8 cellular contexts compared by ENCODE assay signal in genomic region chr12:98503343-98503592, GRCh38. TPM values are rescaled to one million over a fixed set of nuclear protein-coding genes. Genes with fewer than 3 reads are reported as not detected.
DNase-seq lines count a peak whose midpoint lies in the region; ATAC-seq and TF ChIP-seq lines count a peak whose summit lies in the region.

No MANE protein-coding gene starts in this region.

- peak overlapping the region; percentile 99 for H3K27ac ChIP-seq in left ventricle myocardium inferior (replicated peaks)
- peak overlapping the region; percentile 87 for H3K27ac ChIP-seq in urinary bladder (ENCODE audit: low read depth)

- WGBS in urinary bladder, result under 1% methylated on average over 16 of the region's 16 CpGs

- intact Hi-C loops in left ventricle myocardium inferior (cut with micrococcal nuclease), result no loop called here

- H3K9me3 Mint-ChIP-seq in T-cell, result no peaks in the 10 kb centered on the region
- H3K9me3 Mint-ChIP-seq in progenitor cell of endocrine pancreas (ENCODE audit: low read depth), result no peaks in the 10 kb centered on the region

- H3K27me3 ChIP-seq in GM06990 (replicated peaks; ENCODE audit: control insufficient read depth, insufficient read depth, low read length) (no peaks in the 10 kb centered on the region), left ventricle myocardium inferior (ENCODE audit: low read depth) (no peaks in the 10 kb centered on the region)

- ATAC-seq in T-cell (replicated peaks in 1 of 4), result peak; percentile 65 to 72 (median 68)

- no peaks in the 10 kb centered on the region for H3K9me3 ChIP-seq in left ventricle myocardium inferior (replicated peaks)

- POLR2A ChIA-PET in HEK293T (lab: Yijun Ruan, JAX), result interaction anchor here (0.8 to 1.0 kb wide), 3 partner anchors 10 to 12 kb away, joined by 4 read pairs; partner anchors contain the start of gene TMPO
- POLR2A ChIA-PET in T-cell (lab: Charles Lee), result interaction anchor here in 1 of 2 donors (0.5 to 1.0 kb wide), 2 partner anchors 11 to 76 kb away, joined by 3 read pairs; no protein-coding TSS in a partner anchor

- DNase-seq in GM06990 (ENCODE audit: extremely low read depth, insufficient read length) (peak; percentile 87), HEK293T (ENCODE audit: extremely low spot score) (peak; percentile 74), NAMALWA (ENCODE audit: low spot score) (peak; percentile 95), T-cell (peak; percentile 64 to 86 (median 80)), amygdala (lab: John Stamatoyannopoulos, UW) (peak in 55 of 56 donors; percentile 13 to 95 (median 81)), left ventricle myocardium inferior (peak; percentile 85), progenitor cell of endocrine pancreas (ENCODE audit: low spot score, unreplicated experiment) (peak; percentile 88)

- peak overlapping the region; percentile 85 for H3K4me3 ChIP-seq in GM06990 (replicated peaks; ENCODE audit: low read depth, low read length)
- H3K4me3 ChIP-seq in left ventricle myocardium inferior, result peak overlapping the region; percentile 72
- peak overlapping the region; percentile 46 for H3K4me3 ChIP-seq in urinary bladder (ENCODE audit: low read depth, low read length)

- peak overlapping the region; percentile 99 for H3K27ac Mint-ChIP-seq in T-cell
- peak overlapping the region; percentile 99 for H3K27ac Mint-ChIP-seq in progenitor cell of endocrine pancreas

- H3K27me3 Mint-ChIP-seq in T-cell (peaks cover 0 to 6% of the 10 kb centered on the region in 2 donors), progenitor cell of endocrine pancreas (no peaks in the 10 kb centered on the region)

- H3K4me3 Mint-ChIP-seq in T-cell (peak overlapping the region; percentile 92 to 96 (median 92)), progenitor cell of endocrine pancreas (ENCODE audit: low read depth) (peak overlapping the region; percentile 89)

- H3K4me1 Mint-ChIP-seq in T-cell (peaks cover 22 to 30% (median 24%) of the 10 kb centered on the region in 3 donors), progenitor cell of endocrine pancreas (ENCODE audit: low read depth) (peaks cover 10% of the 10 kb centered on the region)

- H3K36me3 ChIP-seq in GM06990 (ENCODE audit: control insufficient read depth, insufficient read depth, low read length) (no peaks in the 10 kb centered on the region), left ventricle myocardium inferior (no peaks in the 10 kb centered on the region), urinary bladder (ENCODE audit: insufficient read depth) (no peaks in the 10 kb centered on the region)

- H3K36me3 Mint-ChIP-seq in T-cell, result peaks cover 3% of the 10 kb centered on the region
- H3K36me3 Mint-ChIP-seq in progenitor cell of endocrine pancreas (ENCODE audit: insufficient read depth), result peaks cover 3% of the 10 kb centered on the region

- H3K4me1 ChIP-seq in left ventricle myocardium inferior, result peaks cover 9% of the 10 kb centered on the region
- H3K4me1 ChIP-seq in urinary bladder (ENCODE audit: insufficient read depth), result no peaks in the 10 kb centered on the region

- TF ChIP-seq CTCF in GM06990 (IDR thresholded peaks at IDR 0.05; ENCODE audit: insufficient read depth, low read length, poor library complexity, severe bottlenecking), result no peak
- TF ChIP-seq CTCF in left ventricle myocardium inferior (IDR thresholded peaks at IDR 0.05; ENCODE audit: borderline replicate concordance), result no peak
- no peak for TF ChIP-seq CTCF in progenitor cell of endocrine pancreas (IDR thresholded peaks at IDR 0.05; ENCODE audit: unreplicated experiment)

- CTCF ChIA-PET in HEK293T (lab: Yijun Ruan, JAX), result interaction anchor here (1.1 kb wide), 1 partner anchor 12 kb away, joined by 3 read pairs; no protein-coding TSS in a partner anchor
- CTCF ChIA-PET in T-cell (lab: Charles Lee), result interaction anchor here (0.6 to 1.1 kb wide), 4 partner anchors 11 to 151 kb away, joined by 3 to 5 read pairs (median 4); no protein-coding TSS in a partner anchor

TF ChIP-seq in HEK293T, 16 proteins besides CTCF, POLR2A, EP300 and RAD21:
- TF ChIP-seq ELF4 (IDR thresholded peaks at IDR 0.05), result no peak
- TF ChIP-seq, protein P1, sequence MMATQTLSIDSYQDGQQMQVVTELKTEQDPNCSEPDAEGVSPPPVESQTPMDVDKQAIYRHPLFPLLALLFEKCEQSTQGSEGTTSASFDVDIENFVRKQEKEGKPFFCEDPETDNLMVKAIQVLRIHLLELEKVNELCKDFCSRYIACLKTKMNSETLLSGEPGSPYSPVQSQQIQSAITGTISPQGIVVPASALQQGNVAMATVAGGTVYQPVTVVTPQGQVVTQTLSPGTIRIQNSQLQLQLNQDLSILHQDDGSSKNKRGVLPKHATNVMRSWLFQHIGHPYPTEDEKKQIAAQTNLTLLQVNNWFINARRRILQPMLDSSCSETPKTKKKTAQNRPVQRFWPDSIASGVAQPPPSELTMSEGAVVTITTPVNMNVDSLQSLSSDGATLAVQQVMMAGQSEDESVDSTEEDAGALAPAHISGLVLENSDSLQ (IDR thresholded peaks at IDR 0.05), result peak; percentile 48
TF ChIP-seq in HEK293T: peak in this region for 1.

RNA-seq across cellular contexts. Expression of gene TMPO, which starts 12.1 kb away (rescaled TPM):
- total RNA-seq in T-cell (100 to 1,000 TPM; 101 to 143 (median 129) TPM), left ventricle myocardium inferior (16.9 TPM), progenitor cell of endocrine pancreas (191 and 203 TPM in 2 replicates), urinary bladder (220 TPM)
- polyA plus RNA-seq in urinary bladder, result 25.5 TPM

Comparison
In these comparisons a context has a peak if more than half of its experiments do, and no peak if none do; other contexts are left out.
1. Peak in every context shown above with its lines: DNase-seq, ATAC-seq, H3K4me3 ChIP-seq and H3K27ac ChIP-seq.